ENCODE assay signal across 11 cellular contexts in genomic region chr1:113046569-113046968, GRCh38. TPM values are rescaled to one million over a fixed set of nuclear protein-coding genes. Genes with fewer than 3 reads are reported as not detected.
DNase-seq lines count a peak whose midpoint lies in the region; ATAC-seq and TF ChIP-seq lines count a peak whose summit lies in the region.
"Had no signal": no experiment of that assay in that cellular context is flagged by ENCODE, and none has a peak within 500 bp of the region (broad histone marks: within the 10 kb centered on the region; RNA-seq: fewer than 3 reads in every experiment).

No MANE protein-coding gene starts in this region.

- peaks cover 47% of the 10 kb centered on the region for H3K4me1 Mint-ChIP-seq in activated CD4-positive, alpha-beta T cell treated with anti-CD3 and anti-CD28 coated beads, Interleukin-2, amount 10 ng/mL, durations not matched to agents 7 days and 5 days

- H3K79me2 ChIP-seq in PC-3 (ENCODE audit: low read length), result no peaks in the 10 kb centered on the region

- H3K36me3 ChIP-seq in spleen (no peaks in the 10 kb centered on the region), PC-3 (ENCODE audit: low read depth, low read length) (no peaks in the 10 kb centered on the region), breast epithelium (no peaks in the 10 kb centered on the region)

- peak; percentile 37 for DNase-seq in activated CD4-positive, alpha-beta T cell treated with anti-CD3 and anti-CD28 coated beads, Interleukin-2, amount 10 ng/mL, durations not matched to agents 7 days and 5 days
- DNase-seq in activated CD4-positive, alpha-beta T cell treated with anti-CD3 and anti-CD28 coated beads, Interleukin-2, amount 50 U/mL, for 48 hours, result no peak
- DNase-seq in NOMO-1 treated with DMSO at 0.1 percent for 48 hours (lab: John Stamatoyannopoulos, UW; ENCODE audit: unreplicated experiment), result peak; percentile 94
- DNase-seq in activated naive CD4-positive, alpha-beta T cell treated with anti-CD3 and anti-CD28 coated beads, Interleukin-2, amount 50 U/mL, for 72 hours (ENCODE audit: low spot score in 2 of 2), result no peak
- DNase-seq in spleen, result no peak
- no peak for DNase-seq in foreskin keratinocyte
- DNase-seq in PC-3, result no peak
- DNase-seq in breast epithelium (ENCODE audit: low spot score in 2 of 2), result no peak
- DNase-seq: NCI-H1930, T1000 had no signal

- no peaks in the 10 kb centered on the region for H3K9me3 Mint-ChIP-seq in activated CD4-positive, alpha-beta T cell treated with anti-CD3 and anti-CD28 coated beads, Interleukin-2, amount 10 ng/mL, durations not matched to agents 7 days and 5 days
- H3K9me3 Mint-ChIP-seq in activated naive CD4-positive, alpha-beta T cell treated with anti-CD3 and anti-CD28 coated beads, Interleukin-2, amount 50 U/mL, for 72 hours, result no peaks in the 10 kb centered on the region

- no peak for TF ChIP-seq CTCF in spleen (IDR thresholded peaks at IDR 0.05 in 8 of 11, conservative IDR thresholded peaks at IDR 0.05 in 3 of 11)
- no peak for TF ChIP-seq CTCF in foreskin keratinocyte (conservative IDR thresholded peaks at IDR 0.05)
- no peak for TF ChIP-seq CTCF in PC-3 (conservative IDR thresholded peaks at IDR 0.05; ENCODE audit: low read depth, low read length)
- TF ChIP-seq CTCF in breast epithelium (IDR thresholded peaks at IDR 0.05), result no peak

- H3K4me3 ChIP-seq in spleen, result peak overlapping the region in 1 of 8 donors; percentile 7
- H3K4me3 ChIP-seq in PC-3 (ENCODE audit: low read length), result no peak overlapping the region
- no peak overlapping the region for H3K4me3 ChIP-seq in breast epithelium

- no peaks in the 10 kb centered on the region for H4K20me1 ChIP-seq in PC-3 (ENCODE audit: low read length)

- peak overlapping the region; percentile 85 for H3K27ac Mint-ChIP-seq in activated CD4-positive, alpha-beta T cell treated with anti-CD3 and anti-CD28 coated beads, Interleukin-2, amount 10 ng/mL, durations not matched to agents 7 days and 5 days
- H3K27ac Mint-ChIP-seq in activated naive CD4-positive, alpha-beta T cell treated with anti-CD3 and anti-CD28 coated beads, Interleukin-2, amount 50 U/mL, for 72 hours, result peak overlapping the region in 1 of 2 donors; percentile 38
- H3K27ac Mint-ChIP-seq: IgD-negative memory B cell had no signal

- H3K9me3 ChIP-seq in spleen (no peaks in the 10 kb centered on the region), PC-3 (ENCODE audit: low read length) (no peaks in the 10 kb centered on the region), breast epithelium (no peaks in the 10 kb centered on the region)

- H3K27ac ChIP-seq in spleen, result peak overlapping the region in 7 of 8 donors; percentile 5 to 77 (median 66)
- no peak overlapping the region for H3K27ac ChIP-seq in foreskin keratinocyte
- H3K27ac ChIP-seq in PC-3 (ENCODE audit: low read length), result no peak overlapping the region
- no peak overlapping the region for H3K27ac ChIP-seq in breast epithelium

- H3K27me3 ChIP-seq in spleen (replicated peaks in 1 of 7) (no peaks in the 10 kb centered on the region), foreskin keratinocyte (no peaks in the 10 kb centered on the region), PC-3 (ENCODE audit: low read length) (no peaks in the 10 kb centered on the region), breast epithelium (no peaks in the 10 kb centered on the region)

- no peaks in the 10 kb centered on the region for H3K9me2 ChIP-seq in PC-3 (replicated peaks; ENCODE audit: low read length)

- H3K36me3 Mint-ChIP-seq in activated CD4-positive, alpha-beta T cell treated with anti-CD3 and anti-CD28 coated beads, Interleukin-2, amount 10 ng/mL, durations not matched to agents 7 days and 5 days (ENCODE audit: low read depth), result no peaks in the 10 kb centered on the region
- no peaks in the 10 kb centered on the region for H3K36me3 Mint-ChIP-seq in activated naive CD4-positive, alpha-beta T cell treated with anti-CD3 and anti-CD28 coated beads, Interleukin-2, amount 50 U/mL, for 72 hours
- H3K36me3 Mint-ChIP-seq: IgD-negative memory B cell had no signal

- no peaks in the 10 kb centered on the region for H3K27me3 Mint-ChIP-seq in activated CD4-positive, alpha-beta T cell treated with anti-CD3 and anti-CD28 coated beads, Interleukin-2, amount 10 ng/mL, durations not matched to agents 7 days and 5 days

- no peaks in the 10 kb centered on the region for H3F3A ChIP-seq in PC-3 (ENCODE audit: low read length, unreplicated experiment)

- no peak for TF ChIP-seq POLR2A in spleen (IDR thresholded peaks at IDR 0.05)
- no peak for TF ChIP-seq POLR2A in breast epithelium (IDR thresholded peaks at IDR 0.05)

- no peak overlapping the region for H3K9ac ChIP-seq in PC-3 (ENCODE audit: low read length)

- H3K4me3 Mint-ChIP-seq in activated CD4-positive, alpha-beta T cell treated with anti-CD3 and anti-CD28 coated beads, Interleukin-2, amount 10 ng/mL, durations not matched to agents 7 days and 5 days, result peak overlapping the region; percentile 55

- BruUV-seq in PC-3 (replicated peaks; lab: Mats Ljungman, UMichigan), result no TSS peak

- intact Hi-C loops in spleen (cut with DNase I; ENCODE audit: low total_unique reads), result loop anchor here (10.0 kb wide), 1 partner anchor 162 kb away; no protein-coding TSS in a partner anchor
- intact Hi-C loops in PC-3 (cut with micrococcal nuclease), result no loop called here
- intact Hi-C loops in breast epithelium (cut with DNase I; ENCODE audit: low total_unique reads), result no loop called here

- no peak overlapping the region for H3K4me2 ChIP-seq in PC-3 (ENCODE audit: low read length)

- ATAC-seq in activated naive CD4-positive, alpha-beta T cell treated with anti-CD3 and anti-CD28 coated beads, Interleukin-2, amount 50 U/mL, for 72 hours, result peak; percentile 49 to 65
- ATAC-seq in foreskin keratinocyte, result no peak
- ATAC-seq in PC-3, result no peak

- H2AFZ ChIP-seq in PC-3 (ENCODE audit: low read length), result no peak overlapping the region

- H3K4me1 ChIP-seq in spleen (peaks cover 4 to 46% (median 27%) of the 10 kb centered on the region in 6 donors), foreskin keratinocyte (peaks cover 16% of the 10 kb centered on the region), PC-3 (ENCODE audit: insufficient read depth, low read length) (peaks cover 23% of the 10 kb centered on the region), breast epithelium (peaks cover 0 to 3% of the 10 kb centered on the region in 2 donors)

- WGBS in spleen, 5 donors, result 16 to 26% (median 22%) methylated on average over 4 of the region's 4 CpGs

- CTCF ChIA-PET in activated CD4-positive, alpha-beta T cell treated with anti-CD3 and anti-CD28 coated beads, Interleukin-2, amount 10 ng/mL, durations not matched to agents 7 days and 5 days (lab: Charles Lee), result interaction anchor here (1.1 to 1.8 kb wide), 2 partner anchors 19 to 26 kb away, joined by 4 to 7 read pairs; partner anchors contain the start of gene LRIG2
- CTCF ChIA-PET in PC-3 (lab: Charles Lee), result no interaction called here

- POLR2A ChIA-PET in activated CD4-positive, alpha-beta T cell treated with anti-CD3 and anti-CD28 coated beads, Interleukin-2, amount 10 ng/mL, durations not matched to agents 7 days and 5 days (lab: Charles Lee), result no interaction called here
- POLR2A ChIA-PET in PC-3 (lab: Charles Lee; ENCODE audit: unreplicated experiment), result no interaction called here

RNA-seq across cellular contexts. Expression of gene LRIG2, which starts 26.4 kb away (rescaled TPM):
- 10 to 100 TPM; 13.0 to 13.8 TPM for total RNA-seq in activated CD4-positive, alpha-beta T cell treated with anti-CD3 and anti-CD28 coated beads, Interleukin-2, amount 10 ng/mL, durations not matched to agents 7 days and 5 days
- 10 to 100 TPM; 12.5 to 14.0 TPM for total RNA-seq in activated naive CD4-positive, alpha-beta T cell treated with anti-CD3 and anti-CD28 coated beads, Interleukin-2, amount 50 U/mL, for 72 hours
- total RNA-seq in spleen (10 to 100 TPM; 20.7 to 68.7 (median 23.7) TPM), foreskin keratinocyte (9.2 and 9.5 TPM in 2 replicates), PC-3 (2014; rRNA removed) (6.1 and 8.4 TPM in 2 replicates), breast epithelium (10 to 100 TPM; 20.0 to 39.8 (median 24.3) TPM)
- polyA plus RNA-seq in spleen (1 to 10 TPM; 3.4 to 5.5 (median 4.3) TPM), foreskin keratinocyte (2.1 and 2.5 TPM in 2 replicates)

Comparison
In these comparisons a context has a peak if more than half of its experiments do, and no peak if none do; other contexts are left out.
1. DNase-seq: peak in activated CD4-positive, alpha-beta T cell treated with anti-CD3 and anti-CD28 coated beads, Interleukin-2, amount 10 ng/mL, durations not matched to agents 7 days and 5 days (single experiment) and NOMO-1 treated with DMSO at 0.1 percent for 48 hours (single experiment); none in activated CD4-positive, alpha-beta T cell treated with anti-CD3 and anti-CD28 coated beads, Interleukin-2, amount 50 U/mL, for 48 hours (0 of 2), activated naive CD4-positive, alpha-beta T cell treated with anti-CD3 and anti-CD28 coated beads, Interleukin-2, amount 50 U/mL, for 72 hours (0 of 2), spleen (single experiment), foreskin keratinocyte (0 of 2), PC-3 (single experiment) and breast epithelium (0 of 2).
2. ATAC-seq: peak in activated naive CD4-positive, alpha-beta T cell treated with anti-CD3 and anti-CD28 coated beads, Interleukin-2, amount 50 U/mL, for 72 hours (2 of 2); none in foreskin keratinocyte (single experiment) and PC-3 (single experiment).
3. H3K27ac ChIP-seq: peak in spleen (7 of 8); none in foreskin keratinocyte (single experiment), PC-3 (single experiment) and breast epithelium (0 of 2).